In the genomic region with DNA sequence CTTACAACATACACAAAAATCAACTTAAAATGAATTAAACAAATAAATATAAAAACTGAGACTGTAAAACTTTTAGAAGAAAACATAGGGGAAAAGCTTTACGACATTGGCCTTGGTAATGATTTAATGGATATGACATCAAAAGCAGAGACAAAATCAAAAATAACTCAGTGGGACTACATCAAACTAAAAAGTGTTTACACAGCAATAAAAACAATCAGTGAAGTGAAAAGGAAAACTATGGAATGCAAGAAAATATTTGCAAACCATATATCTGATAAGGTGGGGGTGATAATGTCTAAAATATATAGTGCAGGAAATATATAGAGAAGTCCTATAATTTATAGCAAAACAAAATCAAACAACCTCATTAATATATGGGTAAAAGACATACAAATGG, we compare ENCODE assay signal across 34 cellular contexts.
"Had no signal": no experiment of that assay in that cellular context is flagged by ENCODE, and none has a peak within 500 bp of the region (broad histone marks: within the 10 kb centered on the region; RNA-seq: fewer than 3 reads in every experiment).

No MANE protein-coding gene starts in this region.

- H3K36me3 ChIP-seq: adrenal gland, ascending aorta, brain microvascular endothelial cell, breast epithelium, cardiac muscle cell had no signal

- FAIRE-seq: astrocyte, bronchial epithelial cell had no signal

- H3K27me3 ChIP-seq: adrenal gland, ascending aorta, body of pancreas, brain microvascular endothelial cell, breast epithelium, cardiac muscle cell had no signal

- H3K27ac ChIP-seq: adrenal gland, ascending aorta, body of pancreas, brain microvascular endothelial cell, breast epithelium, cardiac muscle cell had no signal

- ATAC-seq: activated naive CD4-positive, alpha-beta T cell treated with anti-CD3 and anti-CD28 coated beads, Interleukin-2, amount 50 U/mL, for 72 hours; activated naive CD8-positive, alpha-beta T cell treated with anti-CD3 and anti-CD28 coated beads, Interleukin-2, amount 50 U/mL, for 24 hours; activated T-cell treated with anti-CD3 and anti-CD28 coated beads, Interleukin-2, amount 50 U/mL, for 4 hours; activated T-cell treated with anti-CD3 and anti-CD28 coated beads, Interleukin-2, amount 50 U/mL, for 72 hours; activated T-helper 17 cell treated with anti-CD3 and anti-CD28 coated beads, Interleukin-2, amount 50 U/mL, for 72 hours; body of pancreas had no signal

- H3K4me1 ChIP-seq: adrenal gland, ascending aorta, body of pancreas, breast epithelium had no signal

- H3K4me3 ChIP-seq: adrenal gland, ascending aorta, body of pancreas, breast epithelium, cardiac muscle cell had no signal

- DNase-seq: activated effector memory CD4-positive, alpha-beta T cell treated with anti-CD3 and anti-CD28 coated beads, Interleukin-2, amount 50 U/mL, for 16 hours; activated effector memory CD4-positive, alpha-beta T cell treated with Interleukin-2 at 50 U/mL for 16 hours; activated gamma-delta T cell; activated gamma-delta T cell treated with Interleukin-2 at 50 U/mL for 16 hours; activated naive CD4-positive, alpha-beta T cell; activated naive CD4-positive, alpha-beta T cell treated with anti-CD3 and anti-CD28 coated beads for 36 hours; activated naive CD4-positive, alpha-beta T cell treated with anti-CD3 and anti-CD28 coated beads, Interleukin-2, amount 10 ng/mL, durations not matched to agents 7 days and 5 days; activated naive CD4-positive, alpha-beta T cell treated with anti-CD3 and anti-CD28 coated beads, Interleukin-2, amount 50 U/mL, for 16 hours; activated naive CD4-positive, alpha-beta T cell treated with Interleukin-2 at 50 U/mL for 16 hours; activated naive CD8-positive, alpha-beta T cell treated with anti-CD3 and anti-CD28 coated beads for 36 hours; activated naive CD8-positive, alpha-beta T cell treated with anti-CD3 and anti-CD28 coated beads, Interleukin-2, amount 10 ng/mL, durations not matched to agents 7 days and 5 days; activated naive CD8-positive, alpha-beta T cell treated with anti-CD3 and anti-CD28 coated beads, Interleukin-2, amount 50 U/mL, for 24 hours; activated T-cell treated with anti-CD3 and anti-CD28 coated beads for 4 hours; activated T-cell treated with anti-CD3 and anti-CD28 coated beads, Interleukin-2, amount 50 U/mL, for 1 hour; activated T-cell treated with anti-CD3 and anti-CD28 coated beads, Interleukin-2, amount 50 U/mL, for 24 hours; activated T-cell treated with anti-CD3 and anti-CD28 coated beads, Interleukin-2, amount 50 U/mL, for 4 hours; activated T-cell treated with anti-CD3 and anti-CD28 coated beads, Interleukin-2, amount 50 U/mL, for 48 hours; activated T-cell treated with anti-CD3 and anti-CD28 coated beads, Interleukin-2, amount 50 U/mL, for 72 hours; adrenal gland; amygdala; anterior cingulate cortex; aorta; body of pancreas; brain microvascular endothelial cell; caudate nucleus; central memory CD4-positive, alpha-beta T cell; cerebellar nuclear complex had no signal

- H3K9me3 ChIP-seq: adrenal gland, ascending aorta had no signal
